22 cellular contexts compared by ENCODE assay signal in the genomic region with DNA sequence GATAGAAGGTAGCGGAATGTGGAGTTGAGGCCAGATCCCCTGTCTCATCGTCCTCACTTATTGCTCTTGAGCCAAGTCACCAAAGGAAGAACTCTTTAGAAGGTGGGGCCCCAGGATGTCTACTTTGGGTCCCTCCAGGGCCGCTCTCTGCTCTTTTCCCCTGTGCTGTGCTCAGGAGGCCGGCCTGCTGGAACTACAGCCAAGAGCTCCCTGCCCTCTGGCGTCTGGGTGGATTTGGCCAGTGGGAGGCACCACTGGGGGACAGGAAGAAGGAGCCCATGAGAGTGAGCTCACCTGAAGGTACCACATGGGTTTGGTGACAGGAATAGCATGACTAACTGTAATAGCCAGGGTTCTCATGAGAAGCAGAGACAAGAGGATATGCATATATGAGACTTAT.
DNase-seq lines count a peak whose midpoint lies in the region; ATAC-seq and TF ChIP-seq lines count a peak whose summit lies in the region.
"Had no signal": no experiment of that assay in that cellular context is flagged by ENCODE, and none has a peak within 500 bp of the region (broad histone marks: within the 10 kb centered on the region; RNA-seq: fewer than 3 reads in every experiment).

No MANE protein-coding gene starts in this region.

- H3K4me1 Mint-ChIP-seq in activated CD8-positive, alpha-beta memory T cell treated with anti-CD3 and anti-CD28 coated beads, Interleukin-2, amount 10 ng/mL, durations not matched to agents 7 days and 5 days: peaks cover 9% of the 10 kb centered on the region
- H3K4me1 Mint-ChIP-seq in type B pancreatic cell (ENCODE audit: unreplicated experiment): no peaks in the 10 kb centered on the region

- no peak for ATAC-seq in activated CD8-positive, alpha-beta memory T cell treated with anti-CD3 and anti-CD28 coated beads, Interleukin-2, amount 10 ng/mL, durations not matched to agents 7 days and 5 days
- ATAC-seq: A549, GM12878 had no signal

- TF ChIP-seq CTCF in type B pancreatic cell (conservative IDR thresholded peaks at IDR 0.05) (no peak), A673 (conservative IDR thresholded peaks at IDR 0.05; ENCODE audit: low read depth, low read length) (no peak)

- H3K27me3 Mint-ChIP-seq in activated CD8-positive, alpha-beta memory T cell treated with anti-CD3 and anti-CD28 coated beads, Interleukin-2, amount 10 ng/mL, durations not matched to agents 7 days and 5 days: peaks cover 4% of the 10 kb centered on the region
- H3K27me3 Mint-ChIP-seq in type B pancreatic cell: no peaks in the 10 kb centered on the region
- H3K27me3 Mint-ChIP-seq: B cell had no signal

- CTCF ChIA-PET in activated CD8-positive, alpha-beta memory T cell treated with anti-CD3 and anti-CD28 coated beads, Interleukin-2, amount 10 ng/mL, durations not matched to agents 7 days and 5 days (lab: Charles Lee): no interaction called here
- CTCF ChIA-PET in A673 (lab: Charles Lee): no interaction called here

- H3K36me3 Mint-ChIP-seq in activated CD8-positive, alpha-beta memory T cell treated with anti-CD3 and anti-CD28 coated beads, Interleukin-2, amount 10 ng/mL, durations not matched to agents 7 days and 5 days: no peaks in the 10 kb centered on the region
- H3K36me3 Mint-ChIP-seq in type B pancreatic cell: no peaks in the 10 kb centered on the region

- peak; percentile 10 for DNase-seq in activated CD8-positive, alpha-beta memory T cell treated with anti-CD3 and anti-CD28 coated beads, Interleukin-2, amount 50 U/mL, for 48 hours
- DNase-seq in activated CD8-positive, alpha-beta memory T cell treated with anti-CD3 and anti-CD28 coated beads, Interleukin-2, amount 10 ng/mL, durations not matched to agents 7 days and 5 days: no peak
- DNase-seq in ecto neural progenitor cell (ENCODE audit: low spot score) (peak; percentile 8), type B pancreatic cell (ENCODE audit: extremely low spot score, unreplicated experiment) (peak; percentile 34), RKO (ENCODE audit: low spot score) (no peak), A673 (ENCODE audit: low spot score) (no peak), AG20443 (ENCODE audit: low spot score) (no peak)
- DNase-seq: CD4-positive, CD25-positive, alpha-beta regulatory T cell; CD8-positive, alpha-beta memory T cell; DMS 273 treated with DMSO at 0.1 percent for 48 hours; DMS79; EL; GDM1; H7; HCEC 1CT had no signal

- H3K4me1 ChIP-seq in A673 (ENCODE audit: insufficient read depth, low read length, poor library complexity, severe bottlenecking): no peaks in the 10 kb centered on the region
- H3K4me1 ChIP-seq: A549, BLaER1 had no signal

- no peaks in the 10 kb centered on the region for H3K36me3 ChIP-seq in A673 (ENCODE audit: insufficient read depth, low read length, poor library complexity, severe bottlenecking)
- H3K36me3 ChIP-seq: BLaER1 had no signal

- POLR2A ChIA-PET in A673 (lab: Charles Lee; ENCODE audit: low non-redundant PET): no interaction called here

- no peaks in the 10 kb centered on the region for H3K9me3 Mint-ChIP-seq in activated CD8-positive, alpha-beta memory T cell treated with anti-CD3 and anti-CD28 coated beads, Interleukin-2, amount 10 ng/mL, durations not matched to agents 7 days and 5 days (ENCODE audit: low read depth)
- H3K9me3 Mint-ChIP-seq in type B pancreatic cell: peaks cover 4% of the 10 kb centered on the region

- no TSS peak for BruUV-seq in A673 (replicated peaks; lab: Mats Ljungman, UMichigan)

- no peak overlapping the region for H3K27ac Mint-ChIP-seq in activated CD8-positive, alpha-beta memory T cell treated with anti-CD3 and anti-CD28 coated beads, Interleukin-2, amount 10 ng/mL, durations not matched to agents 7 days and 5 days
- H3K27ac Mint-ChIP-seq in type B pancreatic cell: no peak overlapping the region
- H3K27ac Mint-ChIP-seq: B cell had no signal

- no peaks in the 10 kb centered on the region for H3K9me3 ChIP-seq in A673 (ENCODE audit: low read depth, low read length, poor library complexity, severe bottlenecking)
- H3K9me3 ChIP-seq: A549, BLaER1 had no signal

- intact Hi-C loops in A673 (cut with micrococcal nuclease; ENCODE audit: unreplicated experiment): no loop called here

- H3K4me3 Mint-ChIP-seq in activated CD8-positive, alpha-beta memory T cell treated with anti-CD3 and anti-CD28 coated beads, Interleukin-2, amount 10 ng/mL, durations not matched to agents 7 days and 5 days: no peak overlapping the region
- no peak overlapping the region for H3K4me3 Mint-ChIP-seq in type B pancreatic cell
- H3K4me3 Mint-ChIP-seq: B cell; CD4-positive, CD25-positive, alpha-beta regulatory T cell; CD8-positive, alpha-beta memory T cell had no signal

- no peaks in the 10 kb centered on the region for H3K27me3 ChIP-seq in A673 (replicated peaks; ENCODE audit: insufficient read depth, low read depth, low read length, poor library complexity)
- H3K27me3 ChIP-seq: BLaER1 had no signal

- H3K4me3 ChIP-seq in A673 (ENCODE audit: low read depth, low read length, poor library complexity, severe bottlenecking): no peak overlapping the region
- H3K4me3 ChIP-seq: A549, BLaER1, GM12878, GM23248 had no signal

- no peak overlapping the region for H3K27ac ChIP-seq in A673 (ENCODE audit: low read depth, low read length, poor library complexity, severe bottlenecking)
- H3K27ac ChIP-seq: 22Rv1, A549, BLaER1, C4-2B, GM23248 had no signal

Comparison
In these comparisons a context has a peak if more than half of its experiments do, and no peak if none do; other contexts are left out.
1. DNase-seq: peak in activated CD8-positive, alpha-beta memory T cell treated with anti-CD3 and anti-CD28 coated beads, Interleukin-2, amount 50 U/mL, for 48 hours (single experiment), ecto neural progenitor cell (single experiment) and type B pancreatic cell (single experiment); none in activated CD8-positive, alpha-beta memory T cell treated with anti-CD3 and anti-CD28 coated beads, Interleukin-2, amount 10 ng/mL, durations not matched to agents 7 days and 5 days (single experiment), RKO (single experiment), A673 (single experiment) and AG20443 (single experiment).